ENCODE assay signal across 24 cellular contexts in genomic region chr5:32639943-32640342, GRCh38. TPM values are rescaled to one million over a fixed set of nuclear protein-coding genes. Genes with fewer than 3 reads are reported as not detected.
A peak's percentile ranks its signal among the peaks of the same experiment; 100 is the strongest.
DNase-seq lines count a peak whose midpoint lies in the region; ATAC-seq, FAIRE-seq and TF ChIP-seq lines count a peak whose summit lies in the region.
"Had no signal": no experiment of that assay in that cellular context is flagged by ENCODE, and none has a peak within 500 bp of the region (broad histone marks: within the 10 kb centered on the region; RNA-seq: fewer than 3 reads in every experiment).

No MANE protein-coding gene starts in this region.

- no peak overlapping the region for H3K27ac Mint-ChIP-seq in activated T-helper 2 cell treated with anti-CD3 and anti-CD28 coated beads, Interferon-gamma antibody, Interleukin-2, Interleukin-4, amounts not matched to agents 10 μg/mL and 5 μg/mL and 100 μg/mL, durations not matched to agents 14 hours and 24 hours and 36 hours
- H3K27ac Mint-ChIP-seq: GM23338; naive thymus-derived CD8-positive, alpha-beta T cell; stimulated activated naive B cell treated with anti-CD40 and anti-IgM and Interleukin-4, amounts not matched to agents 10 μg/mL and 1 μg/mL and 100 μg/mL, for 72 hours had no signal

- FAIRE-seq in HTR-8/SVneo (lab: Jason Lieb, UNC), result peak; percentile 59
- no peak for FAIRE-seq in kidney (lab: Jason Lieb, UNC)

- no peaks in the 10 kb centered on the region for H3K27me3 Mint-ChIP-seq in activated T-helper 2 cell treated with anti-CD3 and anti-CD28 coated beads, Interferon-gamma antibody, Interleukin-2, Interleukin-4, amounts not matched to agents 10 μg/mL and 5 μg/mL and 100 μg/mL, durations not matched to agents 14 hours and 24 hours and 36 hours (ENCODE audit: low read depth)
- H3K27me3 Mint-ChIP-seq: CD4-positive, alpha-beta memory T cell; stimulated activated naive B cell treated with anti-CD40 and anti-IgM and Interleukin-4, amounts not matched to agents 10 μg/mL and 1 μg/mL and 100 μg/mL, for 72 hours had no signal

- no peak overlapping the region for H3K4me3 Mint-ChIP-seq in activated T-helper 2 cell treated with anti-CD3 and anti-CD28 coated beads, Interferon-gamma antibody, Interleukin-2, Interleukin-4, amounts not matched to agents 10 μg/mL and 5 μg/mL and 100 μg/mL, durations not matched to agents 14 hours and 24 hours and 36 hours (ENCODE audit: low read depth)
- H3K4me3 Mint-ChIP-seq: activated T-cell treated with anti-CD3 and anti-CD28 coated beads, Interleukin-2, amount 50 U/mL, for 4 hours; CD4-positive, alpha-beta memory T cell; GM23338; naive thymus-derived CD8-positive, alpha-beta T cell; stimulated activated naive B cell treated with anti-CD40 and anti-IgM and Interleukin-4, amounts not matched to agents 10 μg/mL and 1 μg/mL and 100 μg/mL, for 72 hours had no signal

- no peaks in the 10 kb centered on the region for H3K27me3 ChIP-seq in upper lobe of right lung
- H3K27me3 ChIP-seq in transverse colon, result no peaks in the 10 kb centered on the region
- H3K27me3 ChIP-seq: spleen, suprapubic skin had no signal

- peak overlapping the region; percentile 3 to 5 for H3K27ac ChIP-seq in kidney (ENCODE audit: low read depth in 2 of 2, low read length in 2 of 2)
- H3K27ac ChIP-seq in upper lobe of right lung, result no peak overlapping the region
- H3K27ac ChIP-seq in transverse colon, result no peak overlapping the region
- H3K27ac ChIP-seq: spleen, suprapubic skin had no signal

- H3K36me3 Mint-ChIP-seq in activated T-helper 2 cell treated with anti-CD3 and anti-CD28 coated beads, Interferon-gamma antibody, Interleukin-2, Interleukin-4, amounts not matched to agents 10 μg/mL and 5 μg/mL and 100 μg/mL, durations not matched to agents 14 hours and 24 hours and 36 hours (ENCODE audit: low read depth), result no peaks in the 10 kb centered on the region
- H3K36me3 Mint-ChIP-seq: CD4-positive, alpha-beta memory T cell; naive thymus-derived CD8-positive, alpha-beta T cell had no signal

- in situ Hi-C loops in transverse colon (cut with MboI; ENCODE audit: low pct_ligation_motif_present in 1 of 4, low pct_unique_long_range_greater_than_20kb in 1 of 4, low sequenced_read_pairs in 3 of 4), result no loop called here

- ATAC-seq in upper lobe of right lung (peak; percentile 58), HG02759 (IDR thresholded peaks at IDR 0.05; ENCODE audit: unreplicated experiment) (no peak)
- ATAC-seq: activated T-cell treated with anti-CD3 and anti-CD28 coated beads, Interleukin-2, amount 50 U/mL, for 4 hours; GM23338; left colon; naive thymus-derived CD8-positive, alpha-beta T cell; stimulated activated naive B cell treated with anti-CD40 and anti-IgM and Interleukin-4, amounts not matched to agents 10 μg/mL and 1 μg/mL and 100 μg/mL, for 72 hours had no signal

- H3K9ac ChIP-seq in kidney (ENCODE audit: low read length in 2 of 2), result no peak overlapping the region

- H3K9me3 Mint-ChIP-seq in activated T-helper 2 cell treated with anti-CD3 and anti-CD28 coated beads, Interferon-gamma antibody, Interleukin-2, Interleukin-4, amounts not matched to agents 10 μg/mL and 5 μg/mL and 100 μg/mL, durations not matched to agents 14 hours and 24 hours and 36 hours, result no peaks in the 10 kb centered on the region
- H3K9me3 Mint-ChIP-seq: activated T-cell treated with anti-CD3 and anti-CD28 coated beads, Interleukin-2, amount 50 U/mL, for 4 hours; naive thymus-derived CD8-positive, alpha-beta T cell; stimulated activated naive B cell treated with anti-CD40 and anti-IgM and Interleukin-4, amounts not matched to agents 10 μg/mL and 1 μg/mL and 100 μg/mL, for 72 hours had no signal

- intact Hi-C loops in kidney (cut with DNase I) (no loop called here), upper lobe of right lung (cut with DNase I) (no loop called here), transverse colon (cut with DNase I; ENCODE audit: low total_unique reads) (no loop called here)
- intact Hi-C loops in activated T-helper 2 cell treated with anti-CD3 and anti-CD28 coated beads, Interferon-gamma antibody, Interleukin-2, Interleukin-4, amounts not matched to agents 10 μg/mL and 5 μg/mL and 100 μg/mL, durations not matched to agents 14 hours and 24 hours and 36 hours (cut with micrococcal nuclease), result no loop called here

- no peak for DNase-seq in HTR-8/SVneo (ENCODE audit: insufficient read length, low spot score)
- DNase-seq in amniotic epithelial cell (ENCODE audit: low read depth), result peak; percentile 23
- DNase-seq in kidney, result no peak
- DNase-seq in upper lobe of right lung, result no peak
- no peak for DNase-seq in activated T-helper 2 cell treated with anti-CD3 and anti-CD28 coated beads, Interferon-gamma antibody, Interleukin-2, Interleukin-4, amounts not matched to agents 10 μg/mL and 5 μg/mL and 100 μg/mL, durations not matched to agents 14 hours and 24 hours and 36 hours (ENCODE audit: low spot score)
- no peak for DNase-seq in transverse colon
- DNase-seq: activated naive CD4-positive, alpha-beta T cell; activated T-cell treated with anti-CD3 and anti-CD28 coated beads, Interleukin-2, amount 50 U/mL, for 4 hours; CD4-positive, alpha-beta memory T cell; cortex of kidney; DMS 273 treated with DMSO at 0.1 percent for 48 hours; head of caudate nucleus; Karpas-422; left colon; naive thymus-derived CD8-positive, alpha-beta T cell; NCI-H1092; NCI-H187; NCI-H526; spleen; stimulated activated CD4-positive, alpha-beta T cell treated with anti-CD3 and anti-CD28 coated beads, Interleukin-4, amount 100 ng/mL, for 1 hour; stimulated activated naive B cell treated with anti-CD40 and anti-IgM and Interleukin-4, amounts not matched to agents 10 μg/mL and 1 μg/mL and 100 μg/mL, for 72 hours had no signal

- no peak for TF ChIP-seq CTCF in kidney (IDR thresholded peaks at IDR 0.05; ENCODE audit: borderline replicate concordance, extremely low read depth, insufficient read depth)
- no peak for TF ChIP-seq CTCF in upper lobe of right lung (IDR thresholded peaks at IDR 0.05)
- TF ChIP-seq CTCF in transverse colon (IDR thresholded peaks at IDR 0.05), result no peak

- 40 to 76% methylated on average over 1 to 3 of the region's 3 CpGs for WGBS in transverse colon (ENCODE audit: low coverage in 1 of 2), 2 donors

- H3K4me1 ChIP-seq in kidney (ENCODE audit: control insufficient read depth in 1 of 2, insufficient read depth in 1 of 2, low read depth in 1 of 2, low read length in 2 of 2) (peaks cover 2 to 10% of the 10 kb centered on the region in 2 donors), upper lobe of right lung (no peaks in the 10 kb centered on the region), transverse colon (no peaks in the 10 kb centered on the region)
- H3K4me1 ChIP-seq: spleen, suprapubic skin had no signal

- H3K4me1 Mint-ChIP-seq in activated T-helper 2 cell treated with anti-CD3 and anti-CD28 coated beads, Interferon-gamma antibody, Interleukin-2, Interleukin-4, amounts not matched to agents 10 μg/mL and 5 μg/mL and 100 μg/mL, durations not matched to agents 14 hours and 24 hours and 36 hours (ENCODE audit: low read depth), result no peaks in the 10 kb centered on the region
- H3K4me1 Mint-ChIP-seq: GM23338; stimulated activated naive B cell treated with anti-CD40 and anti-IgM and Interleukin-4, amounts not matched to agents 10 μg/mL and 1 μg/mL and 100 μg/mL, for 72 hours had no signal

- H3K9me3 ChIP-seq in kidney (ENCODE audit: control insufficient read depth in 1 of 2, low read length in 2 of 2), result no peaks in the 10 kb centered on the region
- H3K9me3 ChIP-seq in upper lobe of right lung, result no peaks in the 10 kb centered on the region
- no peaks in the 10 kb centered on the region for H3K9me3 ChIP-seq in transverse colon
- H3K9me3 ChIP-seq: spleen, suprapubic skin had no signal

- H3K36me3 ChIP-seq in kidney (ENCODE audit: control insufficient read depth in 1 of 2, insufficient read depth in 2 of 2, low read length in 2 of 2), result no peaks in the 10 kb centered on the region
- H3K36me3 ChIP-seq in upper lobe of right lung, result no peaks in the 10 kb centered on the region
- no peaks in the 10 kb centered on the region for H3K36me3 ChIP-seq in transverse colon
- H3K36me3 ChIP-seq: spleen, suprapubic skin had no signal

- TF ChIP-seq POLR2A in transverse colon (IDR thresholded peaks at IDR 0.05), result no peak

- H3K4me3 ChIP-seq in kidney (ENCODE audit: low read length in 2 of 2), result no peak overlapping the region
- H3K4me3 ChIP-seq in upper lobe of right lung, result no peak overlapping the region
- H3K4me3 ChIP-seq in transverse colon, result no peak overlapping the region
- H3K4me3 ChIP-seq: GM23338, spleen, suprapubic skin had no signal

- TF ChIP-seq EP300 in transverse colon (IDR thresholded peaks at IDR 0.05; ENCODE audit: low read depth), result no peak

RNA-seq across cellular contexts. Expression of gene SUB1, which starts 54.6 kb away (rescaled TPM):
- total RNA-seq in kidney (167 TPM), upper lobe of right lung (142 TPM), transverse colon (100 to 1,000 TPM in 1 of 4 donors, 10 to 100 TPM in 3; 30.3 to 126 (median 78.8) TPM)
- 292 TPM for polyA plus RNA-seq in kidney (ENCODE audit: insufficient read depth, low read depth, low replicate concordance)
- 380 and 404 TPM in 2 replicates for total RNA-seq in activated T-helper 2 cell treated with anti-CD3 and anti-CD28 coated beads, Interferon-gamma antibody, Interleukin-2, Interleukin-4, amounts not matched to agents 10 μg/mL and 5 μg/mL and 100 μg/mL, durations not matched to agents 14 hours and 24 hours and 36 hours

Comparison
In these comparisons a context has a peak if more than half of its experiments do, and no peak if none do; other contexts are left out.
1. H3K27ac ChIP-seq: peak in kidney (2 of 2); none in upper lobe of right lung (single experiment) and transverse colon (0 of 4).